8 cellular contexts compared by ENCODE assay signal in genomic region chr4:177442623-177443155, GRCh38.
DNase-seq lines count a peak whose midpoint lies in the region; ATAC-seq lines count a peak whose summit lies in the region.

No MANE protein-coding gene starts in this region.

- peak overlapping the region; percentile 82 for H3K27ac ChIP-seq in iPS-18a (ENCODE audit: low read length)

- H3K4me1 ChIP-seq in iPS-18a (ENCODE audit: control insufficient read depth, low read depth, low read length), result peaks cover 18% of the 10 kb centered on the region

- ATAC-seq in GM21717 (IDR thresholded peaks at IDR 0.05; ENCODE audit: unreplicated experiment), result peak; percentile 17

- no peaks in the 10 kb centered on the region for H3K27me3 Mint-ChIP-seq in activated naive CD8-positive, alpha-beta T cell

- H3K4me3 ChIP-seq in iPS-18a (ENCODE audit: low read length), result peak overlapping the region; percentile 70

- H3K27me3 ChIP-seq in iPS-18a (ENCODE audit: control insufficient read depth, insufficient read depth, low read length), result no peaks in the 10 kb centered on the region

- peak overlapping the region; percentile 99 for H3K4me3 Mint-ChIP-seq in activated naive CD8-positive, alpha-beta T cell

- no peaks in the 10 kb centered on the region for H3K9me3 ChIP-seq in iPS-18a (ENCODE audit: control insufficient read depth, low read depth, low read length)

- peak overlapping the region; percentile 77 for H3K9ac ChIP-seq in iPS-18a (ENCODE audit: low read length)

- peak; percentile 9 for DNase-seq in NCI-H1436 (lab: John Stamatoyannopoulos, UW)
- DNase-seq in NCI-H1436 treated with DMSO at 0.1 percent for 48 hours (lab: John Stamatoyannopoulos, UW), result no peak
- peak; percentile 50 for DNase-seq in MV-4-11 (lab: John Stamatoyannopoulos, UW)
- peak; percentile 7 to 9 for DNase-seq in stimulated activated CD4-positive, alpha-beta T cell treated with anti-CD3 and anti-CD28 coated beads, Interleukin-2, amount 100 ng/mL, for 48 hours
- no peak for DNase-seq in dedifferentiated amniotic fluid mesenchymal stem cell (ENCODE audit: extremely low spot score)

- H3K36me3 ChIP-seq in iPS-18a (ENCODE audit: control insufficient read depth, low read depth, low read length), result no peaks in the 10 kb centered on the region

- H3K36me3 Mint-ChIP-seq in activated naive CD8-positive, alpha-beta T cell, result peaks cover 6% of the 10 kb centered on the region

- H3K9me3 Mint-ChIP-seq in activated naive CD8-positive, alpha-beta T cell (ENCODE audit: low read depth), result no peaks in the 10 kb centered on the region

- H3K4me1 Mint-ChIP-seq in activated naive CD8-positive, alpha-beta T cell (ENCODE audit: low read depth), result peaks cover 40% of the 10 kb centered on the region

- peak overlapping the region; percentile 99 for H3K27ac Mint-ChIP-seq in activated naive CD8-positive, alpha-beta T cell

Comparison
In these comparisons a context has a peak if more than half of its experiments do, and no peak if none do; other contexts are left out.
1. DNase-seq: peak in NCI-H1436 (single experiment), MV-4-11 (single experiment) and stimulated activated CD4-positive, alpha-beta T cell treated with anti-CD3 and anti-CD28 coated beads, Interleukin-2, amount 100 ng/mL, for 48 hours (2 of 2); none in NCI-H1436 treated with DMSO at 0.1 percent for 48 hours (single experiment) and dedifferentiated amniotic fluid mesenchymal stem cell (single experiment).